In genomic region chr5:87308024-87308423, GRCh38 we compare ENCODE assay signal across 14 cellular contexts. TPM values are rescaled to one million over a fixed set of nuclear protein-coding genes. Genes with fewer than 3 reads are reported as not detected.
DNase-seq lines count a peak whose midpoint lies in the region; ATAC-seq and TF ChIP-seq lines count a peak whose summit lies in the region.
"Had no signal": no experiment of that assay in that cellular context is flagged by ENCODE, and none has a peak within 500 bp of the region (broad histone marks: within the 10 kb centered on the region; RNA-seq: fewer than 3 reads in every experiment).

No MANE protein-coding gene starts in this region.

- peaks cover 16% of the 10 kb centered on the region for H3K4me1 Mint-ChIP-seq in glutamatergic neuron (ENCODE audit: low read depth, unreplicated experiment)

- ATAC-seq in GM19043 (IDR thresholded peaks at IDR 0.05; ENCODE audit: low read depth, unreplicated experiment), result peak; percentile 92
- peak; percentile 91 for ATAC-seq in HG02642 (IDR thresholded peaks at IDR 0.05; ENCODE audit: poor library complexity, unreplicated experiment)
- ATAC-seq in HG03520 (IDR thresholded peaks at IDR 0.05; ENCODE audit: unreplicated experiment), result peak; percentile 88
- no peak for ATAC-seq in heart right ventricle
- ATAC-seq: HCT116, left lobe of liver had no signal

- WGBS in mesodermal cell (ENCODE audit: insufficient coverage in 2 of 2), 2 experiments, result 60 to 67% methylated on average over 1 of the region's 1 CpG
- WGBS in heart right ventricle, 2 donors, result 44 to 47% methylated on average over 1 of the region's 1 CpG

- H3K4me3 ChIP-seq in mesodermal cell (ENCODE audit: extremely low read depth, insufficient read depth, low read length, poor library complexity, severe bottlenecking) (no peak overlapping the region), heart right ventricle (no peak overlapping the region)

- H3K36me3 ChIP-seq in mesodermal cell (ENCODE audit: control insufficient read depth, insufficient read depth, low read length), result peaks cover 30% of the 10 kb centered on the region
- H3K36me3 ChIP-seq in heart right ventricle, result peaks cover 0 to 39% (median 5%) of the 10 kb centered on the region in 9 donors

- H3K36me3 Mint-ChIP-seq in glutamatergic neuron (ENCODE audit: unreplicated experiment), result peaks cover 16% of the 10 kb centered on the region

- no peaks in the 10 kb centered on the region for H3K27me3 ChIP-seq in heart right ventricle

- no peaks in the 10 kb centered on the region for H3K27me3 Mint-ChIP-seq in glutamatergic neuron (ENCODE audit: unreplicated experiment)
- H3K27me3 Mint-ChIP-seq: activated CD4-positive, alpha-beta memory T cell treated with anti-CD3 and anti-CD28 coated beads, Interleukin-2, amount 10 ng/mL, durations not matched to agents 7 days and 5 days; brain had no signal

- H3K9me3 ChIP-seq in mesodermal cell (ENCODE audit: control insufficient read depth, low read length) (no peaks in the 10 kb centered on the region), heart right ventricle (no peaks in the 10 kb centered on the region)

- H3K27ac ChIP-seq in mesodermal cell (ENCODE audit: low read depth, low read length, severe bottlenecking) (peak overlapping the region; percentile 13), heart right ventricle (no peak overlapping the region)

- no peak for TF ChIP-seq CTCF in glutamatergic neuron (IDR thresholded peaks at IDR 0.05; ENCODE audit: partially characterized antibody, unreplicated experiment)
- no peak for TF ChIP-seq CTCF in heart right ventricle (IDR thresholded peaks at IDR 0.05)

- H3K9me3 Mint-ChIP-seq in glutamatergic neuron (ENCODE audit: unreplicated experiment), result peaks cover 2% of the 10 kb centered on the region

- H3K4me3 Mint-ChIP-seq in glutamatergic neuron (ENCODE audit: unreplicated experiment), result no peak overlapping the region
- H3K4me3 Mint-ChIP-seq: activated CD4-positive, alpha-beta memory T cell treated with anti-CD3 and anti-CD28 coated beads, Interleukin-2, amount 10 ng/mL, durations not matched to agents 7 days and 5 days; brain had no signal

- intact Hi-C loops in heart right ventricle (cut with DNase I), result no loop called here

- no peaks in the 10 kb centered on the region for H3K4me1 ChIP-seq in mesodermal cell (ENCODE audit: control insufficient read depth, insufficient read depth, low read length, poor library complexity, severe bottlenecking)
- H3K4me1 ChIP-seq in heart right ventricle, result peaks cover 0 to 17% (median 7%) of the 10 kb centered on the region in 9 donors

- no peak for DNase-seq in cerebellar nuclear complex (lab: John Stamatoyannopoulos, UW)
- no peak for DNase-seq in glutamatergic neuron
- no peak for DNase-seq in NOMO-1 treated with dmso at 0.1 percent for 144 hours (lab: John Stamatoyannopoulos, UW; ENCODE audit: unreplicated experiment)
- DNase-seq in heart right ventricle, result no peak
- DNase-seq: activated CD4-positive, alpha-beta memory T cell treated with anti-CD3 and anti-CD28 coated beads, Interleukin-2, amount 10 ng/mL, durations not matched to agents 7 days and 5 days; DMS 273 treated with DMSO at 0.1 percent for 48 hours; NCI-H1930 had no signal

- H3K27ac Mint-ChIP-seq in glutamatergic neuron (ENCODE audit: unreplicated experiment), result no peak overlapping the region
- H3K27ac Mint-ChIP-seq: activated CD4-positive, alpha-beta memory T cell treated with anti-CD3 and anti-CD28 coated beads, Interleukin-2, amount 10 ng/mL, durations not matched to agents 7 days and 5 days; brain had no signal

RNA-seq across cellular contexts. Expression of gene RASA1, which starts 40.3 kb away (rescaled TPM):
- 52.0 TPM for polyA plus RNA-seq in mesodermal cell (2013, experiment 1 of 2)
- 55.1 TPM for polyA plus RNA-seq in mesodermal cell (2013, experiment 2 of 2)
- total RNA-seq in glutamatergic neuron (ENCODE audit: unreplicated experiment), result 55.1 TPM
- 10 to 100 TPM; 14.8 to 21.0 (median 18.6) TPM for total RNA-seq in heart right ventricle
- 1 to 10 TPM; 6.5 to 8.0 TPM for polyA plus RNA-seq in heart right ventricle

Comparison
In these comparisons a context has a peak if more than half of its experiments do, and no peak if none do; other contexts are left out.
1. ATAC-seq: peak in GM19043 (single experiment), HG02642 (single experiment) and HG03520 (single experiment); none in heart right ventricle (0 of 8).